Comparison of ENCODE assay signal across 13 cellular contexts in genomic region chr5:126031989-126032716, GRCh38.
DNase-seq lines count a peak whose midpoint lies in the region; FAIRE-seq and TF ChIP-seq lines count a peak whose summit lies in the region.
"Had no signal": no experiment of that assay in that cellular context is flagged by ENCODE, and none has a peak within 500 bp of the region (broad histone marks: within the 10 kb centered on the region; RNA-seq: fewer than 3 reads in every experiment).

No MANE protein-coding gene starts in this region.

- H3K4me1 ChIP-seq in BE2C, result no peaks in the 10 kb centered on the region
- H3K4me1 ChIP-seq: BLaER1 treated with 17β-estradiol and CSF1 and Interleukin-3, amounts not matched to agents 10 nM and 100 nM; esophagus muscularis mucosa had no signal

- no peaks in the 10 kb centered on the region for H3K36me3 ChIP-seq in BE2C
- no peaks in the 10 kb centered on the region for H3K36me3 ChIP-seq in bronchial epithelial cell (ENCODE audit: control insufficient read depth, insufficient read depth, low read length)
- H3K36me3 ChIP-seq: BLaER1 treated with 17β-estradiol and CSF1 and Interleukin-3, amounts not matched to agents 10 nM and 100 nM; esophagus muscularis mucosa had no signal

- FAIRE-seq in bronchial epithelial cell (lab: Jason Lieb, UNC), result peak; percentile 80

- no peak for TF ChIP-seq CTCF in BE2C (IDR thresholded peaks at IDR 0.05; ENCODE audit: low read depth, low read length)
- no peak for TF ChIP-seq CTCF in bronchial epithelial cell (IDR thresholded peaks at IDR 0.05; ENCODE audit: insufficient read depth, low read length, severe bottlenecking)

- H3K27me3 ChIP-seq in BE2C (no peaks in the 10 kb centered on the region), bronchial epithelial cell (ENCODE audit: control insufficient read depth, insufficient read depth, low read length) (no peaks in the 10 kb centered on the region)
- H3K27me3 ChIP-seq: BLaER1 treated with 17β-estradiol and CSF1 and Interleukin-3, amounts not matched to agents 10 nM and 100 nM; esophagus muscularis mucosa had no signal

- peak; percentile 39 for DNase-seq in BE2C
- DNase-seq in NCI-H2029 treated with DMSO at 0.1 percent for 48 hours (lab: John Stamatoyannopoulos, UW), result peak; percentile 83
- peak; percentile 69 for DNase-seq in bronchial epithelial cell (ENCODE audit: low read depth)
- peak; percentile 64 for DNase-seq in iris pigment epithelial cell (ENCODE audit: low read depth)
- DNase-seq in effector CD4-positive, alpha-beta T cell, result no peak
- no peak for DNase-seq in SW480 (ENCODE audit: low spot score)
- DNase-seq in cerebellum (ENCODE audit: low spot score), result no peak
- no peak for DNase-seq in activated naive CD4-positive, alpha-beta T cell treated with Interleukin-2 at 50 U/mL for 16 hours
- DNase-seq: activated naive CD8-positive, alpha-beta T cell treated with anti-CD3 and anti-CD28 coated beads, Interleukin-2, amount 50 U/mL, for 24 hours; NCI-H524; retina had no signal

- peaks cover 8% of the 10 kb centered on the region for H3K9me3 ChIP-seq in BE2C

- H3K4me3 ChIP-seq in BE2C (ENCODE audit: low read depth, low read length) (no peak overlapping the region), bronchial epithelial cell (ENCODE audit: low read depth, low read length) (no peak overlapping the region)
- H3K4me3 ChIP-seq: BLaER1 treated with 17β-estradiol and CSF1 and Interleukin-3, amounts not matched to agents 10 nM and 100 nM; esophagus muscularis mucosa had no signal

Comparison
In these comparisons a context has a peak if more than half of its experiments do, and no peak if none do; other contexts are left out.
1. DNase-seq: peak in BE2C (single experiment), NCI-H2029 treated with DMSO at 0.1 percent for 48 hours (single experiment), bronchial epithelial cell (single experiment) and iris pigment epithelial cell (single experiment); none in effector CD4-positive, alpha-beta T cell (single experiment), SW480 (single experiment), cerebellum (single experiment) and activated naive CD4-positive, alpha-beta T cell treated with Interleukin-2 at 50 U/mL for 16 hours (single experiment).